In genomic region chr20:51661609-51662178, GRCh38 we compare ENCODE assay signal across 1 cellular context.
TF ChIP-seq lines count a peak whose summit lies in the region.

No MANE protein-coding gene starts in this region.

TF ChIP-seq in HepG2, 621 proteins besides CTCF, POLR2A, EP300 and RAD21 (continued from another document):
- TF ChIP-seq ELF1 (CRISPR knock-in tag; IDR thresholded peaks at IDR 0.05) (no peak), ZBTB42 (CRISPR knock-in tag; IDR thresholded peaks at IDR 0.05) (no peak)
